Comparison of ENCODE assay signal across 2 cellular contexts in the genomic region with DNA sequence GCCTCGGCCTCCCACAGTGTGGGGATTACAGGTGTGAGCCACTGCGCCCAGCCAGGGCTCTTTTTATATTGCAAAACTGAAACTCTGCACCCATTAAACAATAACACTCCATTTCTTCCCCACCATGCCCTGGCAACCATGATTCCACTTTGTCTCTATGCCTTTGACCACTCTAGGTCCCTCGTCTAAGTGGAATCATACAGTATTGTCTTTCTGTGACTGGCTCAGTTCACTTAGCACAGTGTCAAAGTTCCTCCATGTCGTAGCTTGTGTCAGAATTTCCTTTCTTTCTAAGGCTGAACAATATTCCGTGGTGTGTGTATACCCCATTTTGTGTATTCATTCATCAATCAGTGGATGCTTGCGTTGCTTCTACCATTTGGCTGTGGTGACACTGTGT.
TF ChIP-seq lines count a peak whose summit lies in the region.

No MANE protein-coding gene starts in this region.

TF ChIP-seq in IMR-90, 13 proteins besides CTCF, POLR2A, EP300 and RAD21 (continued from another document):
- TF ChIP-seq, protein P1, sequence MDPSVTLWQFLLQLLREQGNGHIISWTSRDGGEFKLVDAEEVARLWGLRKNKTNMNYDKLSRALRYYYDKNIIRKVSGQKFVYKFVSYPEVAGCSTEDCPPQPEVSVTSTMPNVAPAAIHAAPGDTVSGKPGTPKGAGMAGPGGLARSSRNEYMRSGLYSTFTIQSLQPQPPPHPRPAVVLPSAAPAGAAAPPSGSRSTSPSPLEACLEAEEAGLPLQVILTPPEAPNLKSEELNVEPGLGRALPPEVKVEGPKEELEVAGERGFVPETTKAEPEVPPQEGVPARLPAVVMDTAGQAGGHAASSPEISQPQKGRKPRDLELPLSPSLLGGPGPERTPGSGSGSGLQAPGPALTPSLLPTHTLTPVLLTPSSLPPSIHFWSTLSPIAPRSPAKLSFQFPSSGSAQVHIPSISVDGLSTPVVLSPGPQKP (IDR thresholded peaks at IDR 0.05; ENCODE audit: borderline replicate concordance, low read depth, low read length): no peak
- no peak for TF ChIP-seq NFE2L2 (IDR thresholded peaks at IDR 0.05; ENCODE audit: low read depth, low read length)
- TF ChIP-seq USF2 (IDR thresholded peaks at IDR 0.05; ENCODE audit: low read depth, low read length): no peak
- no peak for TF ChIP-seq MXI1 (IDR thresholded peaks at IDR 0.05; ENCODE audit: borderline replicate concordance, low read depth, low read length)
- TF ChIP-seq CHD1 (IDR thresholded peaks at IDR 0.05; ENCODE audit: low read depth, low read length): no peak
- TF ChIP-seq FOS (IDR thresholded peaks at IDR 0.05; ENCODE audit: low read depth, low read length): no peak
- TF ChIP-seq RFX5 (IDR thresholded peaks at IDR 0.05; ENCODE audit: low read depth, low read length): no peak
- no peak for TF ChIP-seq MAFK (IDR thresholded peaks at IDR 0.05; ENCODE audit: low read depth, low read length)
- no peak for TF ChIP-seq BHLHE40 (IDR thresholded peaks at IDR 0.05; ENCODE audit: low read depth, low read length)

TF ChIP-seq in WTC11, 78 proteins besides CTCF, POLR2A, EP300 and RAD21 (continued from another document):
- TF ChIP-seq, protein P2, sequence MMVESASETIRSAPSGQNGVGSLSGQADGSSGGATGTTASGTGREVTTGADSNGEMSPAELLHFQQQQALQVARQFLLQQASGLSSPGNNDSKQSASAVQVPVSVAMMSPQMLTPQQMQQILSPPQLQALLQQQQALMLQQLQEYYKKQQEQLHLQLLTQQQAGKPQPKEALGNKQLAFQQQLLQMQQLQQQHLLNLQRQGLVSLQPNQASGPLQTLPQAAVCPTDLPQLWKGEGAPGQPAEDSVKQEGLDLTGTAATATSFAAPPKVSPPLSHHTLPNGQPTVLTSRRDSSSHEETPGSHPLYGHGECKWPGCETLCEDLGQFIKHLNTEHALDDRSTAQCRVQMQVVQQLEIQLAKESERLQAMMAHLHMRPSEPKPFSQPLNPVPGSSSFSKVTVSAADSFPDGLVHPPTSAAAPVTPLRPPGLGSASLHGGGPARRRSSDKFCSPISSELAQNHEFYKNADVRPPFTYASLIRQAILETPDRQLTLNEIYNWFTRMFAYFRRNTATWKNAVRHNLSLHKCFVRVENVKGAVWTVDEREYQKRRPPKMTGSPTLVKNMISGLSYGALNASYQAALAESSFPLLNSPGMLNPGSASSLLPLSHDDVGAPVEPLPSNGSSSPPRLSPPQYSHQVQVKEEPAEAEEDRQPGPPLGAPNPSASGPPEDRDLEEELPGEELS (CRISPR knock-in tag; IDR thresholded peaks at IDR 0.05): no peak
- TF ChIP-seq SOX15 (CRISPR knock-in tag; IDR thresholded peaks at IDR 0.05): no peak
- no peak for TF ChIP-seq ZNF121 (CRISPR knock-in tag; IDR thresholded peaks at IDR 0.05)
- TF ChIP-seq USF2 (CRISPR knock-in tag; IDR thresholded peaks at IDR 0.05): no peak
- no peak for TF ChIP-seq ERG (CRISPR knock-in tag; IDR thresholded peaks at IDR 0.05)
- TF ChIP-seq EMX1 (CRISPR knock-in tag; IDR thresholded peaks at IDR 0.05): no peak
- TF ChIP-seq, protein P3, sequence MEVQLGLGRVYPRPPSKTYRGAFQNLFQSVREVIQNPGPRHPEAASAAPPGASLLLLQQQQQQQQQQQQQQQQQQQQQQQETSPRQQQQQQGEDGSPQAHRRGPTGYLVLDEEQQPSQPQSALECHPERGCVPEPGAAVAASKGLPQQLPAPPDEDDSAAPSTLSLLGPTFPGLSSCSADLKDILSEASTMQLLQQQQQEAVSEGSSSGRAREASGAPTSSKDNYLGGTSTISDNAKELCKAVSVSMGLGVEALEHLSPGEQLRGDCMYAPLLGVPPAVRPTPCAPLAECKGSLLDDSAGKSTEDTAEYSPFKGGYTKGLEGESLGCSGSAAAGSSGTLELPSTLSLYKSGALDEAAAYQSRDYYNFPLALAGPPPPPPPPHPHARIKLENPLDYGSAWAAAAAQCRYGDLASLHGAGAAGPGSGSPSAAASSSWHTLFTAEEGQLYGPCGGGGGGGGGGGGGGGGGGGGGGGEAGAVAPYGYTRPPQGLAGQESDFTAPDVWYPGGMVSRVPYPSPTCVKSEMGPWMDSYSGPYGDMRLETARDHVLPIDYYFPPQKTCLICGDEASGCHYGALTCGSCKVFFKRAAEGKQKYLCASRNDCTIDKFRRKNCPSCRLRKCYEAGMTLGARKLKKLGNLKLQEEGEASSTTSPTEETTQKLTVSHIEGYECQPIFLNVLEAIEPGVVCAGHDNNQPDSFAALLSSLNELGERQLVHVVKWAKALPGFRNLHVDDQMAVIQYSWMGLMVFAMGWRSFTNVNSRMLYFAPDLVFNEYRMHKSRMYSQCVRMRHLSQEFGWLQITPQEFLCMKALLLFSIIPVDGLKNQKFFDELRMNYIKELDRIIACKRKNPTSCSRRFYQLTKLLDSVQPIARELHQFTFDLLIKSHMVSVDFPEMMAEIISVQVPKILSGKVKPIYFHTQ (CRISPR knock-in tag; IDR thresholded peaks at IDR 0.05): no peak
- TF ChIP-seq NR3C1 (CRISPR knock-in tag; conservative IDR thresholded peaks at IDR 0.05; ENCODE audit: low read depth): no peak
